In genomic region chr12:75635606-75636444, GRCh38 we compare ENCODE assay signal across 1 cellular context.
TF ChIP-seq lines count a peak whose summit lies in the region.

No MANE protein-coding gene starts in this region.

TF ChIP-seq in HepG2, 621 proteins besides CTCF, POLR2A, EP300 and RAD21 (continued from another document and continues in another):
- no peak for TF ChIP-seq CREB3 (CRISPR knock-in tag; IDR thresholded peaks at IDR 0.05)
- TF ChIP-seq ATF7 (IDR thresholded peaks at IDR 0.05), result no peak
- TF ChIP-seq ATF7 (CRISPR knock-in tag; IDR thresholded peaks at IDR 0.05), result no peak
- no peak; the same call in 1 of the 2 replicates for TF ChIP-seq ZBTB10 (CRISPR knock-in tag; IDR thresholded peaks at IDR 0.05; ENCODE audit: borderline replicate concordance)
- peak; percentile 71; the same call in 1 of the 2 replicates for TF ChIP-seq SMAD3 (CRISPR knock-in tag; IDR thresholded peaks at IDR 0.05)
- no peak for TF ChIP-seq ZNF317 (CRISPR knock-in tag; IDR thresholded peaks at IDR 0.05)
- TF ChIP-seq ZNF788 (CRISPR knock-in tag; IDR thresholded peaks at IDR 0.05; ENCODE audit: borderline replicate concordance), result no peak
- no peak for TF ChIP-seq ZNF543 (CRISPR knock-in tag; IDR thresholded peaks at IDR 0.05)
- no peak for TF ChIP-seq KLF9 (CRISPR knock-in tag; IDR thresholded peaks at IDR 0.05; ENCODE audit: low read depth)
- TF ChIP-seq ZNF343 (CRISPR knock-in tag; IDR thresholded peaks at IDR 0.05), result no peak
- TF ChIP-seq LRRFIP1 (CRISPR knock-in tag; conservative IDR thresholded peaks at IDR 0.05), result no peak
- no peak for TF ChIP-seq CBX2 (IDR thresholded peaks at IDR 0.05; ENCODE audit: low read depth, low read length)
- TF ChIP-seq CBX2 (CRISPR knock-in tag; IDR thresholded peaks at IDR 0.05; ENCODE audit: low read depth), result no peak
- no peak for TF ChIP-seq PCBP1 (IDR thresholded peaks at IDR 0.05; ENCODE audit: borderline replicate concordance, low read depth, low read length)
- TF ChIP-seq CCDC6 (CRISPR knock-in tag; IDR thresholded peaks at IDR 0.05), result no peak
- TF ChIP-seq HCFC1 (IDR thresholded peaks at IDR 0.05; ENCODE audit: low read depth, low read length), result no peak
- TF ChIP-seq ZFP62 (CRISPR knock-in tag; IDR thresholded peaks at IDR 0.05), result no peak
- no peak for TF ChIP-seq ZFP36L1 (CRISPR knock-in tag; IDR thresholded peaks at IDR 0.05)
- TF ChIP-seq ISX (CRISPR knock-in tag; conservative IDR thresholded peaks at IDR 0.05), result no peak
- no peak for TF ChIP-seq ZNF512B (CRISPR knock-in tag; IDR thresholded peaks at IDR 0.05; ENCODE audit: borderline replicate concordance)
- no peak for TF ChIP-seq ZBTB42 (CRISPR knock-in tag; IDR thresholded peaks at IDR 0.05)
- TF ChIP-seq BCL6 (CRISPR knock-in tag; IDR thresholded peaks at IDR 0.05), result peak; percentile 77
- peak; percentile 76; the same call in 1 of the 2 replicates for TF ChIP-seq ETV5 (CRISPR knock-in tag; IDR thresholded peaks at IDR 0.05; ENCODE audit: borderline replicate concordance)
- no peak for TF ChIP-seq ARNT (IDR thresholded peaks at IDR 0.05)
- no peak for TF ChIP-seq MAZ (IDR thresholded peaks at IDR 0.05; ENCODE audit: borderline replicate concordance, low read depth, low read length)
- TF ChIP-seq MAZ (CRISPR knock-in tag; IDR thresholded peaks at IDR 0.05; ENCODE audit: low read depth), result no peak
- peak; percentile 73; the same call in 1 of the 2 replicates for TF ChIP-seq HHEX (CRISPR knock-in tag; IDR thresholded peaks at IDR 0.05)
- peak; percentile 90 for TF ChIP-seq FOXP4 (CRISPR knock-in tag; IDR thresholded peaks at IDR 0.05)
- no peak; the same call in 1 of the 2 replicates for TF ChIP-seq ZNF800 (CRISPR knock-in tag; IDR thresholded peaks at IDR 0.05)
- 0 out of 2 replicates have a peak, but pooled peaks have one; percentile 16 for TF ChIP-seq ZBTB26 (CRISPR knock-in tag; IDR thresholded peaks at IDR 0.05; ENCODE audit: borderline replicate concordance)
- TF ChIP-seq SIN3A (IDR thresholded peaks at IDR 0.05; ENCODE audit: borderline replicate concordance, low read depth, low read length), result no peak
- TF ChIP-seq ZSCAN30 (CRISPR knock-in tag; IDR thresholded peaks at IDR 0.05), result no peak
- TF ChIP-seq DNMT1 (CRISPR knock-in tag; IDR thresholded peaks at IDR 0.05), result no peak
- TF ChIP-seq YEATS4 (CRISPR knock-in tag; IDR thresholded peaks at IDR 0.05; ENCODE audit: borderline replicate concordance), result no peak
- TF ChIP-seq ZNF275 (CRISPR knock-in tag; IDR thresholded peaks at IDR 0.05; ENCODE audit: borderline replicate concordance), result no peak
- TF ChIP-seq HMG20B (CRISPR knock-in tag; conservative IDR thresholded peaks at IDR 0.05), result peak; percentile 73; the same call in 1 of the 2 replicates
- TF ChIP-seq SP5 (CRISPR knock-in tag; IDR thresholded peaks at IDR 0.05; ENCODE audit: borderline replicate concordance, low read depth), result peak; percentile 41; the same call in 1 of the 2 replicates
- TF ChIP-seq TFE3 (CRISPR knock-in tag; IDR thresholded peaks at IDR 0.05), result 0 out of 2 replicates have a peak, but pooled peaks have one; percentile 64
- TF ChIP-seq ZNF230 (CRISPR knock-in tag; IDR thresholded peaks at IDR 0.05), result no peak
- no peak for TF ChIP-seq ZNF782 (CRISPR knock-in tag; IDR thresholded peaks at IDR 0.05; ENCODE audit: borderline replicate concordance)
- TF ChIP-seq ISL2 (CRISPR knock-in tag; IDR thresholded peaks at IDR 0.05), result peak; percentile 98
- no peak for TF ChIP-seq ZNF513 (CRISPR knock-in tag; conservative IDR thresholded peaks at IDR 0.05)
- peak; percentile 54; the same call in 1 of the 2 replicates for TF ChIP-seq FOXP1 (IDR thresholded peaks at IDR 0.05)
- TF ChIP-seq FOXP1 (CRISPR knock-in tag; IDR thresholded peaks at IDR 0.05), result peak; percentile 92
